ENCODE assay signal across 1 cellular context in the genomic region with DNA sequence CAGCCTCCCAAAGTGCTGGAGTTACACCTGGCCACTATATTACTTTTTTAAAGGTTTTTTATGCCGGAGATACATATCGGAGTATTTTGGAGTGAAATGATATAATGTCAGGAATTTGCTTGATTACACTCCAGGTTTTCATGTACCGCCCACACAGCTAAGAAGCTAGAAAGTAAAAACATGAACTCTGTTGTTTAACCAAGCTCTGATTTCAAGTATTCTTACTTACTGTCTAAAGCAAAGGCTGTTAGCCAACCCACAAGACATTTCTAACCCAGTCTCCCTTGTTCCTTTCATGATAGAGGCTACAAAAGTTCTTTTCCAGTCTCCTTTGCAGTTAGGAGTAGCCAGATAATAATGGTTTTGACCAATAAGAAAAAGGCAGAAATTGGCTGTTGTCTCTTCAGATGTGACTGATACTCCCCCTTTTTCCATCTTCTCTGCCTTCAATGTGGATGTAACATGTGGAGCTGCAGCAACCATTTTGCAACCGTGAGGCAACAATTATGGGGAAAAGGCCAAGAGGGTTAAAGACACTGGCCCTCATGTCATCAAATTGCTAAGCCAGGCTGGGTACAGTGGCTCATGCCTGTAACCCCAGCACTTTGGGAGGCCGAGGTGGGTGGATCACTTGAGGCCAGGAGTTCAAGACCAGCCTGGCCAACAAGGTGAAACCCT.
TF ChIP-seq lines count a peak whose summit lies in the region.

No MANE protein-coding gene starts in this region.

TF ChIP-seq in H1, 55 proteins besides CTCF, POLR2A, EP300 and RAD21:
- TF ChIP-seq JUN (IDR thresholded peaks at IDR 0.05; ENCODE audit: low read depth, low read length) (no peak), KDM1A (IDR thresholded peaks at IDR 0.05; ENCODE audit: borderline replicate concordance, low read length) (peak; percentile 72; the same call in 1 of the 2 replicates)
